ENCODE assay signal across 25 cellular contexts in genomic region chr4:158122501-158122900, GRCh38. TPM values are rescaled to one million over a fixed set of nuclear protein-coding genes. Genes with fewer than 3 reads are reported as not detected.
DNase-seq lines count a peak whose midpoint lies in the region; ATAC-seq and TF ChIP-seq lines count a peak whose summit lies in the region.
"Had no signal": no experiment of that assay in that cellular context is flagged by ENCODE, and none has a peak within 500 bp of the region (broad histone marks: within the 10 kb centered on the region; RNA-seq: fewer than 3 reads in every experiment).

No MANE protein-coding gene starts in this region.

- peaks cover 45% of the 10 kb centered on the region for H3K4me1 Mint-ChIP-seq in chondrocyte (ENCODE audit: low read depth)
- H3K4me1 Mint-ChIP-seq: activated CD4-positive, alpha-beta T cell treated with anti-CD3 and anti-CD28 coated beads, Interleukin-2, amount 10 ng/mL, durations not matched to agents 7 days and 5 days; stimulated activated effector memory CD8-positive, alpha-beta T cell treated with anti-CD3 and anti-CD28 coated beads, Interleukin-12 subunit alpha, Interleukin-12 subunit beta, amount 100 ng/mL, for 72 hours had no signal

- H2AK5ac ChIP-seq in IMR-90 (ENCODE audit: low read depth, low read length): no peak overlapping the region

- no peaks in the 10 kb centered on the region for H3K9me2 ChIP-seq in hepatocyte (replicated peaks; ENCODE audit: insufficient read depth)

- H4K20me1 ChIP-seq in IMR-90 (ENCODE audit: insufficient read depth, low read length) (no peaks in the 10 kb centered on the region), hepatocyte (ENCODE audit: insufficient read depth, poor library complexity, severe bottlenecking) (no peaks in the 10 kb centered on the region), smooth muscle cell (ENCODE audit: low read depth) (no peaks in the 10 kb centered on the region)

- no peaks in the 10 kb centered on the region for H3K79me2 ChIP-seq in hepatocyte
- no peaks in the 10 kb centered on the region for H3K79me2 ChIP-seq in smooth muscle cell (ENCODE audit: low read depth)

- H3K27me3 Mint-ChIP-seq in chondrocyte (ENCODE audit: low read depth): no peaks in the 10 kb centered on the region
- H3K27me3 Mint-ChIP-seq: activated CD4-positive, alpha-beta T cell treated with anti-CD3 and anti-CD28 coated beads, Interleukin-2, amount 10 ng/mL, durations not matched to agents 7 days and 5 days had no signal

- no peak overlapping the region for H3K56ac ChIP-seq in IMR-90 (ENCODE audit: extremely low read depth, insufficient read depth, low read length)

- peaks cover 9% of the 10 kb centered on the region for H3F3A ChIP-seq in smooth muscle cell (ENCODE audit: low read depth)

- H2BK120ac ChIP-seq in IMR-90 (ENCODE audit: low read depth, low read length): peak overlapping the region; percentile 61; the same call in 1 of the 2 replicates

- H3K4me3 ChIP-seq in IMR-90 (ENCODE audit: insufficient read depth, low read depth, low read length) (no peak overlapping the region), hepatocyte (no peak overlapping the region), smooth muscle cell (no peak overlapping the region), left lung (no peak overlapping the region)
- H3K4me3 ChIP-seq: spleen had no signal

- H4K5ac ChIP-seq in IMR-90 (ENCODE audit: low read depth, low read length): peak overlapping the region; percentile 72; the same call in 1 of the 2 replicates

- TF ChIP-seq RAD21 in IMR-90 (IDR thresholded peaks at IDR 0.05; ENCODE audit: low read length): no peak

- DNase-seq in IMR-90 (peak; percentile 55), chondrocyte (ENCODE audit: low spot score) (no peak), hepatocyte (ENCODE audit: low spot score) (no peak), smooth muscle cell (lab: John Stamatoyannopoulos, UW; ENCODE audit: unreplicated experiment) (no peak), UCSD-AML1 (lab: John Stamatoyannopoulos, UW; ENCODE audit: unreplicated experiment) (no peak), left lung (no peak), Kasumi-1 (lab: John Stamatoyannopoulos, UW) (no peak)
- DNase-seq: activated CD4-positive, alpha-beta T cell treated with anti-CD3 and anti-CD28 coated beads, Interleukin-2, amount 10 ng/mL, durations not matched to agents 7 days and 5 days; activated naive CD4-positive, alpha-beta T cell treated with anti-CD3 and anti-CD28 coated beads for 36 hours; Calu3; DND-41; mammary epithelial cell; NCI-H1092; NCI-H1930; NCI-H69; RPMI8226; spleen; stimulated activated CD4-positive, alpha-beta T cell treated with anti-CD3 and anti-CD28 coated beads, Interleukin-2, amount 100 ng/mL, for 48 hours; substantia nigra had no signal

- BruUV-seq in IMR-90 (replicated peaks; lab: Mats Ljungman, UMichigan): no TSS peak

- dilution Hi-C loops in IMR-90 (cut with HindIII; ENCODE audit: low sequenced_read_pairs, unreplicated experiment): no loop called here

- peak overlapping the region; percentile 0; the same call in 1 of the 2 replicates for H3K4ac ChIP-seq in IMR-90 (ENCODE audit: low read depth, low read length)

- no peak for TF ChIP-seq POLR2A in IMR-90 (IDR thresholded peaks at IDR 0.05; ENCODE audit: low read depth, low read length)

- H3K4me3 Mint-ChIP-seq in chondrocyte (ENCODE audit: unreplicated experiment): no peak overlapping the region
- H3K4me3 Mint-ChIP-seq: activated CD4-positive, alpha-beta T cell treated with anti-CD3 and anti-CD28 coated beads, Interleukin-2, amount 10 ng/mL, durations not matched to agents 7 days and 5 days; activated naive CD4-positive, alpha-beta T cell treated with anti-CD3 and anti-CD28 coated beads for 36 hours; CD14-positive monocyte; stimulated activated effector memory CD8-positive, alpha-beta T cell treated with anti-CD3 and anti-CD28 coated beads, Interleukin-12 subunit alpha, Interleukin-12 subunit beta, amount 100 ng/mL, for 72 hours; T-helper 2 cell treated with Interferon-gamma antibody and Interleukin-4, amounts not matched to agents 5 μg/mL and 100 μg/mL, for 36 hours had no signal

- H2BK15ac ChIP-seq in IMR-90 (ENCODE audit: low read depth, low read length): no peak overlapping the region

- H4K91ac ChIP-seq in IMR-90 (ENCODE audit: insufficient read depth, low read depth, low read length): no peak overlapping the region; the same call in 1 of the 2 replicates

- in situ Hi-C loops in IMR-90 (cut with MboI; ENCODE audit: low sequenced_read_pairs): no loop called here

- H2AFZ ChIP-seq in IMR-90 (replicated peaks; ENCODE audit: low read length, poor library complexity) (no peak overlapping the region), hepatocyte (no peak overlapping the region), smooth muscle cell (ENCODE audit: low read depth) (no peak overlapping the region)

- intact Hi-C loops in IMR-90 (cut with micrococcal nuclease): loop anchor here (5.0 kb wide), 1 partner anchor 35 kb away; no protein-coding TSS in a partner anchor
- intact Hi-C loops in left lung (cut with DNase I): no loop called here

- H3K4me2 ChIP-seq in IMR-90 (ENCODE audit: low read depth, low read length): peak overlapping the region; percentile 66
- no peak overlapping the region for H3K4me2 ChIP-seq in hepatocyte
- no peak overlapping the region for H3K4me2 ChIP-seq in smooth muscle cell

- H3K14ac ChIP-seq in IMR-90 (replicated peaks; ENCODE audit: low read depth, low read length): no peak overlapping the region

- H3K27me3 ChIP-seq in IMR-90 (ENCODE audit: control insufficient read depth, insufficient read depth, low read length) (no peaks in the 10 kb centered on the region), hepatocyte (no peaks in the 10 kb centered on the region), smooth muscle cell (ENCODE audit: low read depth) (no peaks in the 10 kb centered on the region), left lung (no peaks in the 10 kb centered on the region)
- H3K27me3 ChIP-seq: neutrophil, spleen had no signal

- H3K9me3 ChIP-seq in IMR-90 (ENCODE audit: control insufficient read depth, insufficient read depth, low read length) (no peaks in the 10 kb centered on the region), hepatocyte (ENCODE audit: low read depth) (no peaks in the 10 kb centered on the region), smooth muscle cell (replicated peaks; ENCODE audit: low read depth) (no peaks in the 10 kb centered on the region), left lung (no peaks in the 10 kb centered on the region)
- H3K9me3 ChIP-seq: neutrophil, spleen had no signal

- H3K36me3 ChIP-seq in IMR-90 (ENCODE audit: control insufficient read depth, insufficient read depth, low read length) (no peaks in the 10 kb centered on the region), hepatocyte (replicated peaks; ENCODE audit: insufficient read depth, low read depth) (no peaks in the 10 kb centered on the region), smooth muscle cell (ENCODE audit: low read depth) (no peaks in the 10 kb centered on the region), left lung (no peaks in the 10 kb centered on the region)
- H3K36me3 ChIP-seq: neutrophil, spleen had no signal

- H4K8ac ChIP-seq in IMR-90 (ENCODE audit: low read depth in 2 of 2, low read length in 2 of 2): 0 out of 4 replicates have a peak overlapping the region, but pooled peaks of 1 of the 2 experiments have one; percentile 3

- H2BK5ac ChIP-seq in IMR-90 (ENCODE audit: low read depth, low read length, poor library complexity, severe bottlenecking): peak overlapping the region; percentile 88

- H3K36me3 Mint-ChIP-seq in chondrocyte (ENCODE audit: low read depth): peaks cover 9% of the 10 kb centered on the region
- H3K36me3 Mint-ChIP-seq: stimulated activated effector memory CD8-positive, alpha-beta T cell treated with anti-CD3 and anti-CD28 coated beads, Interleukin-12 subunit alpha, Interleukin-12 subunit beta, amount 100 ng/mL, for 72 hours had no signal

- H3K79me1 ChIP-seq in IMR-90 (ENCODE audit: low read depth in 1 of 2, low read length in 2 of 2): no peaks in the 10 kb centered on the region

- H3K9ac ChIP-seq in IMR-90 (ENCODE audit: low read depth, low read length) (no peak overlapping the region), smooth muscle cell (ENCODE audit: low read depth) (no peak overlapping the region)

- H3K27ac ChIP-seq in IMR-90 (ENCODE audit: insufficient read depth, low read length) (peak overlapping the region; percentile 95; the same call in 1 of the 2 replicates), hepatocyte (peak overlapping the region; percentile 42), smooth muscle cell (ENCODE audit: low read depth) (peak overlapping the region; percentile 92), left lung (no peak overlapping the region)
- H3K27ac ChIP-seq: epithelial cell of prostate, neutrophil, VCaP had no signal

- ATAC-seq in IMR-90 (ENCODE audit: low read depth) (no peak), left lung (no peak)
- ATAC-seq: stimulated activated effector memory CD8-positive, alpha-beta T cell treated with anti-CD3 and anti-CD28 coated beads, Interleukin-12 subunit alpha, Interleukin-12 subunit beta, amount 100 ng/mL, for 72 hours had no signal

- H3K27ac Mint-ChIP-seq in chondrocyte (ENCODE audit: unreplicated experiment): peak overlapping the region; percentile 67
- H3K27ac Mint-ChIP-seq: activated CD4-positive, alpha-beta T cell treated with anti-CD3 and anti-CD28 coated beads, Interleukin-2, amount 10 ng/mL, durations not matched to agents 7 days and 5 days; activated naive CD4-positive, alpha-beta T cell treated with anti-CD3 and anti-CD28 coated beads for 36 hours; stimulated activated effector memory CD8-positive, alpha-beta T cell treated with anti-CD3 and anti-CD28 coated beads, Interleukin-12 subunit alpha, Interleukin-12 subunit beta, amount 100 ng/mL, for 72 hours; T-helper 2 cell treated with Interferon-gamma antibody and Interleukin-4, amounts not matched to agents 5 μg/mL and 100 μg/mL, for 36 hours had no signal

- H3K9me1 ChIP-seq in IMR-90 (ENCODE audit: insufficient read depth, low read length): no peaks in the 10 kb centered on the region

- H3K18ac ChIP-seq in IMR-90 (ENCODE audit: low read depth, low read length): peak overlapping the region; percentile 76

- H3K4me1 ChIP-seq in IMR-90 (ENCODE audit: control insufficient read depth, insufficient read depth, low read length) (peaks cover 7% of the 10 kb centered on the region; the same call in 1 of the 2 replicates), hepatocyte (ENCODE audit: insufficient read depth) (peaks cover 16% of the 10 kb centered on the region), smooth muscle cell (ENCODE audit: low read depth) (peaks cover 14% of the 10 kb centered on the region), left lung (peaks cover 0 to 15% of the 10 kb centered on the region in 2 donors)
- H3K4me1 ChIP-seq: spleen had no signal

- peaks cover 3% of the 10 kb centered on the region for H3K9me3 Mint-ChIP-seq in chondrocyte (ENCODE audit: low read depth)
- H3K9me3 Mint-ChIP-seq: activated CD4-positive, alpha-beta T cell treated with anti-CD3 and anti-CD28 coated beads, Interleukin-2, amount 10 ng/mL, durations not matched to agents 7 days and 5 days; activated naive CD4-positive, alpha-beta T cell treated with anti-CD3 and anti-CD28 coated beads for 36 hours; stimulated activated effector memory CD8-positive, alpha-beta T cell treated with anti-CD3 and anti-CD28 coated beads, Interleukin-12 subunit alpha, Interleukin-12 subunit beta, amount 100 ng/mL, for 72 hours; T-helper 2 cell treated with Interferon-gamma antibody and Interleukin-4, amounts not matched to agents 5 μg/mL and 100 μg/mL, for 36 hours had no signal

- TF ChIP-seq CTCF in IMR-90 (conservative IDR thresholded peaks at IDR 0.05; ENCODE audit: low read depth, low read length) (no peak), chondrocyte (IDR thresholded peaks at IDR 0.05) (no peak), hepatocyte (IDR thresholded peaks at IDR 0.05; ENCODE audit: poor library complexity) (no peak), smooth muscle cell (IDR thresholded peaks at IDR 0.05; ENCODE audit: borderline replicate concordance, insufficient read depth, poor library complexity, severe bottlenecking) (no peak), left lung (IDR thresholded peaks at IDR 0.05) (no peak)

- CTCF ChIA-PET in IMR-90 (lab: Yijun Ruan, JAX): no interaction called here

- H3K23ac ChIP-seq in IMR-90 (ENCODE audit: low read depth, low read length): no peak overlapping the region

- H2BK20ac ChIP-seq in IMR-90 (ENCODE audit: low read depth, low read length): peak overlapping the region; percentile 9; the same call in 1 of the 2 replicates

- H2AK9ac ChIP-seq in IMR-90 (replicated peaks; ENCODE audit: low read depth, low read length, poor library complexity): no peak overlapping the region

- POLR2A ChIA-PET in IMR-90 (lab: Charles Lee; ENCODE audit: unreplicated experiment): no interaction called here

- no CpG with 5 or more reads among the region's 2 CpGs for WGBS in IMR-90 (ENCODE audit: extremely low coverage in 2 of 2, insufficient read length in 1 of 2), 2 experiments
- 76% methylated on average over 2 of the region's 2 CpGs for WGBS in hepatocyte (ENCODE audit: low lambda C conversion rate, missing lambda C conversion rate)
- 72% methylated on average over 2 of the region's 2 CpGs for WGBS in smooth muscle cell (ENCODE audit: low lambda C conversion rate)

RNA-seq across cellular contexts. Expression of gene GASK1B, which starts 50.3 kb away (rescaled TPM):
- 4.1 and 6.7 TPM in 2 replicates for total RNA-seq in IMR-90 (2012; rRNA removed)
- 4.5 and 5.4 TPM in 2 replicates for polyA plus RNA-seq in IMR-90 (2012; rRNA removed)
- polyA plus RNA-seq in IMR-90 (2012; cell fraction: cytosol; rRNA removed): 1.9 and 4.6 TPM in 2 replicates
- 2.3 and 5.6 TPM in 2 replicates for polyA plus RNA-seq in IMR-90 (2012; cell fraction: nucleus; rRNA removed; ENCODE audit: low replicate concordance)
- total RNA-seq in chondrocyte: 36.2 to 139 TPM (median 37.6 TPM) in 3 replicates
- 88.8 and 89.8 TPM in 2 replicates for total RNA-seq in hepatocyte
- 27.2 and 30.9 TPM in 2 replicates for polyA plus RNA-seq in hepatocyte
- 62.2 and 79.4 TPM in 2 replicates for total RNA-seq in smooth muscle cell
- polyA plus RNA-seq in smooth muscle cell: 12.9 and 22.4 TPM in 2 replicates
- total RNA-seq in left lung: 10 to 100 TPM; 41.5 to 56.8 TPM
- total RNA-seq: activated CD4-positive, alpha-beta T cell treated with anti-CD3 and anti-CD28 coated beads, Interleukin-2, amount 10 ng/mL, durations not matched to agents 7 days and 5 days; activated naive CD4-positive, alpha-beta T cell treated with anti-CD3 and anti-CD28 coated beads for 36 hours had no signal

Comparison
In these comparisons a context has a peak if more than half of its experiments do, and no peak if none do; other contexts are left out.
1. H3K27ac ChIP-seq: peak in IMR-90 (single experiment), hepatocyte (single experiment) and smooth muscle cell (single experiment); none in left lung (0 of 2).